ENCODE assay signal across 8 cellular contexts in the genomic region with DNA sequence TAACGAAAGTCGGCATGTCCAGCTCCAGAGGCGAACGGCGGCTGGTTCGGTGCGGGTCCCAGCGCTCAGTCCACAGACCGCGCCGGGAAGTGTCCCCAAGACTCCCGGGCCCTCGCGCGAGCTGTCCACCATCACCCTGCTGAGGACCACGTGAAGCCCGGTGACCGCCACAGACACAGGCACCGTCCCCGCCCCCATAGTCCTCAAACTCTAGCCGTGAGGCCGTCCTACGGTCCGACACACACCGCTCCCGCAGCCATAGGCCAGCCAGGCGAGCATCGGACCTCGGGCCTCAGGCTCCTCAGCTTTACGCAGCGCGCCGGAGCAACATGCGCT. TPM values are rescaled to one million over a fixed set of nuclear protein-coding genes. Genes with fewer than 3 reads are reported as not detected.
A peak's percentile ranks its signal among the peaks of the same experiment; 100 is the strongest.
DNase-seq lines count a peak whose midpoint lies in the region; ATAC-seq, FAIRE-seq and TF ChIP-seq lines count a peak whose summit lies in the region.

No MANE protein-coding gene starts in this region.

- H3K4me3 ChIP-seq in ectodermal cell (ENCODE audit: insufficient read depth, low read depth, low read length), result peak overlapping the region; percentile 85
- peak overlapping the region; percentile 68 for H3K4me3 ChIP-seq in mucosa of descending colon
- H3K4me3 ChIP-seq in aorta (ENCODE audit: low read length in 2 of 2), result peak overlapping the region; percentile 38 to 72

- no peaks in the 10 kb centered on the region for H3K9me3 ChIP-seq in ectodermal cell (ENCODE audit: control insufficient read depth, low read length)
- H3K9me3 ChIP-seq in mucosa of descending colon, result no peaks in the 10 kb centered on the region
- H3K9me3 ChIP-seq in aorta (ENCODE audit: control insufficient read depth, low read length), result no peaks in the 10 kb centered on the region

- no peak for FAIRE-seq in RCC 7860 (lab: Jason Lieb, UNC)

- intact Hi-C loops in mucosa of descending colon (cut with DNase I, micrococcal nuclease) (no loop called here), aorta (cut with DNase I) (loop anchor here in 1 of 2 donors (5.0 kb wide), 1 partner anchor 53 kb away; no protein-coding TSS in a partner anchor)

- H3K27me3 ChIP-seq in ectodermal cell (ENCODE audit: control insufficient read depth, insufficient read depth, low read length, poor library complexity, severe bottlenecking) (no peaks in the 10 kb centered on the region), aorta (ENCODE audit: control insufficient read depth in 1 of 2, insufficient read depth in 2 of 2, low read length in 1 of 2) (no peaks in the 10 kb centered on the region)

- H3K4me1 ChIP-seq in ectodermal cell (ENCODE audit: control insufficient read depth, insufficient read depth, low read length) (no peaks in the 10 kb centered on the region), mucosa of descending colon (ENCODE audit: low read depth) (peaks cover 11% of the 10 kb centered on the region), aorta (ENCODE audit: control insufficient read depth in 1 of 2, insufficient read depth in 2 of 2, low read length in 2 of 2) (no peaks in the 10 kb centered on the region)

- 1 to 2% methylated on average over 34 of the region's 34 CpGs for WGBS in ectodermal cell, 2 experiments
- 0 to 1% methylated on average over 34 of the region's 34 CpGs for WGBS in aorta, 2 donors

- ATAC-seq in GM18858 (IDR thresholded peaks at IDR 0.05; ENCODE audit: unreplicated experiment) (peak; percentile 27), HG02973 (IDR thresholded peaks at IDR 0.05; ENCODE audit: unreplicated experiment) (peak; percentile 39), mucosa of descending colon (peak; percentile 60), aorta (ENCODE audit: low FRiP score) (peak; percentile 75)

- peak overlapping the region; percentile 82 for H3K27ac ChIP-seq in ectodermal cell (ENCODE audit: insufficient read depth, low read depth, low read length, poor library complexity, severe bottlenecking)
- peak overlapping the region in 1 of 2 donors; percentile 22 for H3K27ac ChIP-seq in aorta (ENCODE audit: low read depth in 1 of 2, low read length in 2 of 2)

- peak; percentile 60 for DNase-seq in AG08395 (ENCODE audit: low spot score)
- DNase-seq in RCC 7860 (ENCODE audit: low spot score), result peak; percentile 37
- DNase-seq in mucosa of descending colon, result peak in 1 of 3 donors; percentile 70
- DNase-seq in aorta, result peak; percentile 66 to 83
- no peak for DNase-seq in activated gamma-delta T cell (lab: John Stamatoyannopoulos, UW)

- H3K36me3 ChIP-seq in ectodermal cell (ENCODE audit: control insufficient read depth, insufficient read depth, low read length) (peaks cover 17% of the 10 kb centered on the region), mucosa of descending colon (ENCODE audit: low read depth) (no peaks in the 10 kb centered on the region), aorta (ENCODE audit: control insufficient read depth in 1 of 2, insufficient read depth in 2 of 2, low read length in 1 of 2) (peaks cover 0 to 5% of the 10 kb centered on the region in 2 donors)

- TF ChIP-seq CTCF in mucosa of descending colon (IDR thresholded peaks at IDR 0.05), result no peak

RNA-seq across cellular contexts. Expression of gene SETD4, which starts 0.5 kb away (rescaled TPM):
- polyA plus RNA-seq in ectodermal cell (2013, experiment 1 of 4), result 28.0 TPM
- 24.7 TPM for polyA plus RNA-seq in ectodermal cell (2013, experiment 2 of 4)
- 19.1 TPM for polyA plus RNA-seq in ectodermal cell (2013, experiment 3 of 4)
- polyA plus RNA-seq in ectodermal cell (2013, experiment 4 of 4), result 21.5 TPM
- total RNA-seq in mucosa of descending colon, result 10 to 100 TPM; 18.9 to 25.7 (median 21.7) TPM
- 10 to 100 TPM; 14.8 to 22.5 TPM for total RNA-seq in aorta
- polyA plus RNA-seq in aorta, result 10 to 100 TPM; 15.2 to 21.8 TPM

RNA-seq across cellular contexts. Expression of gene CBR1, which starts 10.0 kb away (rescaled TPM):
- 39.8 TPM for polyA plus RNA-seq in ectodermal cell (2013, experiment 1 of 4)
- polyA plus RNA-seq in ectodermal cell (2013, experiment 2 of 4), result 34.7 TPM
- polyA plus RNA-seq in ectodermal cell (2013, experiment 3 of 4), result 37.1 TPM
- polyA plus RNA-seq in ectodermal cell (2013, experiment 4 of 4), result 39.0 TPM
- total RNA-seq in mucosa of descending colon (10 to 100 TPM; 68.4 to 76.9 (median 69.5) TPM), aorta (10 to 100 TPM; 26.4 to 45.9 TPM)
- polyA plus RNA-seq in aorta, result 100 to 1,000 TPM in 1 of 2 donors, 10 to 100 TPM in 1; 82.6 to 178 TPM
